Comparison of ENCODE assay signal across 27 cellular contexts in genomic region chr20:58287638-58288037, GRCh38. TPM values are rescaled to one million over a fixed set of nuclear protein-coding genes. Genes with fewer than 3 reads are reported as not detected.
A peak's percentile ranks its signal among the peaks of the same experiment; 100 is the strongest.
DNase-seq lines count a peak whose midpoint lies in the region; ATAC-seq, FAIRE-seq and TF ChIP-seq lines count a peak whose summit lies in the region.
"Had no signal": no experiment of that assay in that cellular context is flagged by ENCODE, and none has a peak within 500 bp of the region (broad histone marks: within the 10 kb centered on the region; RNA-seq: fewer than 3 reads in every experiment).

No MANE protein-coding gene starts in this region.

- H3K27me3 ChIP-seq in OCI-LY1 (ENCODE audit: insufficient read depth, low read length) (no peaks in the 10 kb centered on the region), endothelial cell of umbilical vein (ENCODE audit: control insufficient read depth in 2 of 2, insufficient read depth in 2 of 2, low read length in 2 of 2) (no peaks in the 10 kb centered on the region)
- H3K27me3 ChIP-seq: heart left ventricle, left lung, neural progenitor cell, tibial nerve had no signal

- peak overlapping the region; percentile 38 for H3K27ac Mint-ChIP-seq in activated T-cell treated with anti-CD3 and anti-CD28 coated beads, Interleukin-2, amount 50 U/mL, for 24 hours
- H3K27ac Mint-ChIP-seq: mesothelial cell of epicardium, neural progenitor cell had no signal

- no peak overlapping the region for H3K4me3 Mint-ChIP-seq in activated T-cell treated with anti-CD3 and anti-CD28 coated beads, Interleukin-2, amount 50 U/mL, for 24 hours
- H3K4me3 Mint-ChIP-seq: CD4-positive, alpha-beta T cell; mesothelial cell of epicardium; neural progenitor cell had no signal

- no peak overlapping the region for H3K9ac ChIP-seq in OCI-LY1 (ENCODE audit: low read length)
- no peak overlapping the region for H3K9ac ChIP-seq in endothelial cell of umbilical vein (replicated peaks; ENCODE audit: extremely low read depth, insufficient read depth, low read length)
- H3K9ac ChIP-seq: neural progenitor cell had no signal

- no peaks in the 10 kb centered on the region for H3F3A ChIP-seq in OCI-LY1 (ENCODE audit: insufficient read depth, low read length)

- no peak overlapping the region for H3K4me2 ChIP-seq in OCI-LY1 (ENCODE audit: low read length)
- no peak overlapping the region for H3K4me2 ChIP-seq in endothelial cell of umbilical vein (ENCODE audit: insufficient read depth, low read length)
- H3K4me2 ChIP-seq: neural progenitor cell had no signal

- no TSS peak for BruUV-seq in endothelial cell of umbilical vein (replicated peaks; lab: Mats Ljungman, UMichigan)

- FAIRE-seq in endothelial cell of umbilical vein (lab: Jason Lieb, UNC), result peak; percentile 55

- no peak for ATAC-seq in HG02610 (IDR thresholded peaks at IDR 0.05; ENCODE audit: unreplicated experiment)
- ATAC-seq in GM21360 (IDR thresholded peaks at IDR 0.05; ENCODE audit: unreplicated experiment), result no peak
- no peak for ATAC-seq in GM19397 (IDR thresholded peaks at IDR 0.05; ENCODE audit: unreplicated experiment)
- ATAC-seq: heart left ventricle, left lung, Panc1, psoas muscle had no signal

- TF ChIP-seq POLR2A in endothelial cell of umbilical vein (IDR thresholded peaks at IDR 0.05; ENCODE audit: low read depth, low read length), result no peak

- no peaks in the 10 kb centered on the region for H3K9me3 Mint-ChIP-seq in activated T-cell treated with anti-CD3 and anti-CD28 coated beads, Interleukin-2, amount 50 U/mL, for 24 hours
- H3K9me3 Mint-ChIP-seq: CD4-positive, alpha-beta T cell; neural progenitor cell had no signal

- dilution Hi-C loops in endothelial cell of umbilical vein (cut with MboI; ENCODE audit: extremely low pct_ligation_motif_present, low sequenced_read_pairs), result no loop called here

- POLR2A ChIA-PET in endothelial cell of umbilical vein (lab: Charles Lee), result no interaction called here

- H4K20me1 ChIP-seq in OCI-LY1 (ENCODE audit: insufficient read depth, low read length) (no peaks in the 10 kb centered on the region), endothelial cell of umbilical vein (replicated peaks; ENCODE audit: control insufficient read depth, extremely low read depth, insufficient read depth, low read length) (no peaks in the 10 kb centered on the region)

- no peaks in the 10 kb centered on the region for H3K9me2 ChIP-seq in OCI-LY1 (ENCODE audit: low read depth, low read length)

- H3K27ac ChIP-seq in OCI-LY1 (ENCODE audit: low read depth, low read length, poor library complexity, severe bottlenecking) (peak overlapping the region; percentile 81), endothelial cell of umbilical vein (ENCODE audit: insufficient read depth, low read depth, low read length) (no peak overlapping the region)
- H3K27ac ChIP-seq: heart left ventricle, neural progenitor cell, psoas muscle, SK-N-MC, tibial nerve had no signal

- peaks cover 6% of the 10 kb centered on the region; the same call in 1 of the 2 replicates for H3K36me3 ChIP-seq in OCI-LY1 (ENCODE audit: insufficient read depth, low read length)
- H3K36me3 ChIP-seq in endothelial cell of umbilical vein (ENCODE audit: control insufficient read depth in 2 of 2, extremely low read depth in 1 of 2, insufficient read depth in 2 of 2, low read length in 2 of 2), result peaks cover 0 to 2% of the 10 kb centered on the region in 2 experiments
- H3K36me3 ChIP-seq: neural progenitor cell had no signal

- CTCF ChIA-PET in endothelial cell of umbilical vein (lab: Charles Lee), result interaction anchor here (2.5 kb wide), 1 partner anchor 10 kb away, joined by 6 read pairs; no protein-coding TSS in a partner anchor

- H3K4me1 ChIP-seq in OCI-LY1 (ENCODE audit: insufficient read depth, low read length, severe bottlenecking), result peaks cover 23% of the 10 kb centered on the region
- peaks cover 16% of the 10 kb centered on the region for H3K4me1 ChIP-seq in endothelial cell of umbilical vein (ENCODE audit: control insufficient read depth, extremely low read depth, insufficient read depth, low read length)
- H3K4me1 ChIP-seq: neural progenitor cell, psoas muscle, tibial nerve had no signal

- H2AFZ ChIP-seq in OCI-LY1 (ENCODE audit: low read length) (no peak overlapping the region), endothelial cell of umbilical vein (ENCODE audit: low read depth, low read length) (no peak overlapping the region)
- H2AFZ ChIP-seq: neural progenitor cell had no signal

- no peaks in the 10 kb centered on the region for H3K79me2 ChIP-seq in OCI-LY1 (ENCODE audit: insufficient read depth, low read length)
- peaks cover 22% of the 10 kb centered on the region for H3K79me2 ChIP-seq in endothelial cell of umbilical vein (ENCODE audit: control insufficient read depth, insufficient read depth, low read length)

- H3K4me1 Mint-ChIP-seq in activated T-cell treated with anti-CD3 and anti-CD28 coated beads, Interleukin-2, amount 50 U/mL, for 24 hours (ENCODE audit: low read depth), result peaks cover 21% of the 10 kb centered on the region
- H3K4me1 Mint-ChIP-seq: mesothelial cell of epicardium, neural progenitor cell had no signal

- DNase-seq in activated T-cell treated with anti-CD3 and anti-CD28 coated beads, Interleukin-2, amount 50 U/mL, for 24 hours, result no peak
- no peak for DNase-seq in activated T-cell treated with anti-CD3 and anti-CD28 coated beads, Interleukin-2, amount 50 U/mL, for 48 hours
- DNase-seq in endothelial cell of umbilical vein (ENCODE audit: low read depth, low spot score), result peak; percentile 11
- DNase-seq: activated effector memory CD4-positive, alpha-beta T cell treated with anti-CD3 and anti-CD28 coated beads, Interleukin-2, amount 50 U/mL, for 16 hours; CD4-positive, alpha-beta T cell; cortex of kidney; H7; heart left ventricle; left lung; NCI-H1436 treated with DMSO at 0.1 percent for 48 hours; NCI-H226; NCI-H82; psoas muscle; stimulated activated CD4-positive, alpha-beta T cell treated with anti-CD3 and anti-CD28 coated beads, Interleukin-2, amount 100 ng/mL, for 24 hours; stimulated activated naive CD4-positive, alpha-beta T cell treated with Interleukin-2 at 50 U/mL for 16 hours; T1000 had no signal

- H3K4me3 ChIP-seq in OCI-LY1 (ENCODE audit: low read depth, low read length, poor library complexity, severe bottlenecking) (no peak overlapping the region), endothelial cell of umbilical vein (replicated peaks in 1 of 3; ENCODE audit: insufficient read depth in 1 of 3, low read depth in 1 of 3, low read length in 3 of 3) (no peak overlapping the region)
- H3K4me3 ChIP-seq: heart left ventricle, left lung, neural progenitor cell, psoas muscle, SK-N-MC, tibial nerve had no signal

- H3K9me3 ChIP-seq in OCI-LY1 (ENCODE audit: low read length), result no peaks in the 10 kb centered on the region
- no peaks in the 10 kb centered on the region for H3K9me3 ChIP-seq in endothelial cell of umbilical vein (replicated peaks; ENCODE audit: control insufficient read depth, insufficient read depth, low read length)
- H3K9me3 ChIP-seq: heart left ventricle, left lung, psoas muscle, tibial nerve had no signal

- TF ChIP-seq CTCF in OCI-LY1 (IDR thresholded peaks at IDR 0.05; ENCODE audit: low read length), result no peak
- no peak for TF ChIP-seq CTCF in endothelial cell of umbilical vein (IDR thresholded peaks at IDR 0.05; ENCODE audit: extremely low read depth in 1 of 2, insufficient read depth in 1 of 2, low read depth in 1 of 2, low read length in 2 of 2)

- intact Hi-C loops in endothelial cell of umbilical vein (cut with micrococcal nuclease), result no loop called here

- H3K36me3 Mint-ChIP-seq in activated T-cell treated with anti-CD3 and anti-CD28 coated beads, Interleukin-2, amount 50 U/mL, for 24 hours (ENCODE audit: low read depth), result peaks cover 12% of the 10 kb centered on the region

- no peaks in the 10 kb centered on the region for H3K9me1 ChIP-seq in endothelial cell of umbilical vein (replicated peaks; ENCODE audit: control insufficient read depth, extremely low read depth, insufficient read depth, low read length)

- no peaks in the 10 kb centered on the region for H3K27me3 Mint-ChIP-seq in activated T-cell treated with anti-CD3 and anti-CD28 coated beads, Interleukin-2, amount 50 U/mL, for 24 hours
- H3K27me3 Mint-ChIP-seq: CD4-positive, alpha-beta T cell had no signal

TF ChIP-seq in endothelial cell of umbilical vein, 7 proteins besides CTCF, POLR2A, EP300 and RAD21:
- TF ChIP-seq GATA2 (IDR thresholded peaks at IDR 0.05; ENCODE audit: insufficient read depth, insufficient read length, low read depth, low read length) (no peak), MAX (IDR thresholded peaks at IDR 0.05; ENCODE audit: insufficient read depth, insufficient read length) (no peak), POLR2AphosphoS5 (IDR thresholded peaks at IDR 0.05; ENCODE audit: insufficient read depth, low read depth, low read length) (no peak), MYC (IDR thresholded peaks at IDR 0.05; ENCODE audit: low read depth, low read length) (no peak), EZH2 (IDR thresholded peaks at IDR 0.05; ENCODE audit: borderline replicate concordance, low read depth, low read length, severe bottlenecking) (no peak), JUN (IDR thresholded peaks at IDR 0.05; ENCODE audit: borderline replicate concordance, insufficient read depth, insufficient read length, low read depth) (no peak), FOS (IDR thresholded peaks at IDR 0.05; ENCODE audit: borderline replicate concordance, insufficient read depth, low read length) (no peak)

RNA-seq across cellular contexts. Expression of gene RAB22A, which starts 21.9 kb away (rescaled TPM):
- 15.7 and 16.3 TPM in 2 replicates for total RNA-seq in endothelial cell of umbilical vein
- polyA plus RNA-seq in endothelial cell of umbilical vein, result 8.6 TPM in 2 replicates
- 6.5 and 6.8 TPM in 2 replicates for polyA plus RNA-seq in endothelial cell of umbilical vein (2011; cell fraction: cytosol; rRNA removed)
- 17.6 and 17.9 TPM in 2 replicates for polyA plus RNA-seq in endothelial cell of umbilical vein (2011; cell fraction: nucleus; rRNA removed)
- polyA plus RNA-seq in endothelial cell of umbilical vein (2012), result 9.8 and 11.1 TPM in 2 replicates
- 29.3 and 37.9 TPM in 2 replicates for polyA minus RNA-seq in endothelial cell of umbilical vein
- polyA minus RNA-seq in endothelial cell of umbilical vein (2011; cell fraction: cytosol; rRNA and poly(A)+ RNA removed), result 7.6 TPM
- 29.8 and 31.7 TPM in 2 replicates for polyA minus RNA-seq in endothelial cell of umbilical vein (2011; cell fraction: nucleus; rRNA and poly(A)+ RNA removed)

RNA-seq across cellular contexts. Expression of gene ANKRD60, which starts 59.2 kb away (rescaled TPM):
- not detected in 2 replicates for total RNA-seq in endothelial cell of umbilical vein
- polyA plus RNA-seq in endothelial cell of umbilical vein, result not detected in 2 replicates
- not detected in 2 replicates for polyA plus RNA-seq in endothelial cell of umbilical vein (2011; cell fraction: cytosol; rRNA removed)
- polyA plus RNA-seq in endothelial cell of umbilical vein (2011; cell fraction: nucleus; rRNA removed), result not detected in 2 replicates
- not detected in 2 replicates for polyA plus RNA-seq in endothelial cell of umbilical vein (2012)
- not detected in 2 replicates for polyA minus RNA-seq in endothelial cell of umbilical vein
- polyA minus RNA-seq in endothelial cell of umbilical vein (2011; cell fraction: cytosol; rRNA and poly(A)+ RNA removed), result not detected
- not detected in 2 replicates for polyA minus RNA-seq in endothelial cell of umbilical vein (2011; cell fraction: nucleus; rRNA and poly(A)+ RNA removed)
- total RNA-seq: CD4-positive, alpha-beta T cell; H7; heart left ventricle; left lung; mesothelial cell of epicardium; psoas muscle; skeletal muscle tissue; tibial nerve had no signal
- polyA plus RNA-seq: adipose tissue, heart left ventricle, psoas muscle had no signal
